In the genomic region with DNA sequence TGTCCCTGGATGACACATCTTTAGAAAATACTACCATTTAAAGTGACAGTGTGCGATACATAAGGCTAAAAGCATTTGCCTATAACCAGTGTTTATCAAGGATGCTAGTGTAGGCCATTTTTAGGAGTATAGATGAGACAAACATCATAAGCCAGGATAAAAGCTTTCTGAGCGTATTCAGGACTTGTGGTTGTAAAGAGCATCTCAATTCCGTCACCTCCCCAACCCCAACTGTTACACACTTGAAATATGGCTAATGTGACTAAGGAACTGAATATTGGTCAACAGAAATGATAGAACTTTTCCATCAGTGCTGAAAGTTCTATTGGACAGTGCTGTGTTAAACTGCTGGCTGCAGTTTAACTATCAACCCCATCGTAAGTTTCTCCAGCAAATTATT, we compare ENCODE assay signal across 11 cellular contexts. TPM values are rescaled to one million over a fixed set of nuclear protein-coding genes. Genes with fewer than 3 reads are reported as not detected.
A peak's percentile ranks its signal among the peaks of the same experiment; 100 is the strongest.
DNase-seq lines count a peak whose midpoint lies in the region; ATAC-seq, FAIRE-seq and TF ChIP-seq lines count a peak whose summit lies in the region.
"Had no signal": no experiment of that assay in that cellular context is flagged by ENCODE, and none has a peak within 500 bp of the region (broad histone marks: within the 10 kb centered on the region; RNA-seq: fewer than 3 reads in every experiment).

No MANE protein-coding gene starts in this region.

- no peak overlapping the region for H3K27ac ChIP-seq in CD8-positive, alpha-beta memory T cell (ENCODE audit: low read depth, low read length)
- no peak overlapping the region for H3K27ac ChIP-seq in endothelial cell of umbilical vein (ENCODE audit: insufficient read depth, low read depth, low read length)

- FAIRE-seq in endothelial cell of umbilical vein (lab: Jason Lieb, UNC): no peak

- peaks cover 4 to 33% (median 9%) of the 10 kb centered on the region in 3 donors for H3K36me3 Mint-ChIP-seq in CD8-positive, alpha-beta memory T cell

- H3K27ac Mint-ChIP-seq in CD8-positive, alpha-beta memory T cell: peak overlapping the region in 2 of 8 donors; percentile 44 to 61

- CTCF ChIA-PET in CD8-positive, alpha-beta memory T cell (lab: Charles Lee): interaction anchor here (0.9 kb wide), 1 partner anchor 323 kb away, joined by 3 read pairs; no protein-coding TSS in a partner anchor
- CTCF ChIA-PET in endothelial cell of umbilical vein (lab: Charles Lee): interaction anchor here (0.8 to 3.2 kb wide), 6 partner anchors 16 to 638 kb away, joined by 3 to 16 read pairs (median 4); partner anchors contain the start of gene GPX8

- H3K27me3 ChIP-seq in CD8-positive, alpha-beta memory T cell (ENCODE audit: insufficient read depth, low read length, poor library complexity, severe bottlenecking): no peaks in the 10 kb centered on the region
- H3K27me3 ChIP-seq in endothelial cell of umbilical vein (ENCODE audit: control insufficient read depth in 2 of 2, insufficient read depth in 2 of 2, low read length in 2 of 2): no peaks in the 10 kb centered on the region

- no peak overlapping the region for H2AFZ ChIP-seq in endothelial cell of umbilical vein (ENCODE audit: low read depth, low read length)

- H3K79me2 ChIP-seq in endothelial cell of umbilical vein (ENCODE audit: control insufficient read depth, insufficient read depth, low read length): peaks cover 85% of the 10 kb centered on the region

- no peaks in the 10 kb centered on the region for H3K36me3 ChIP-seq in CD8-positive, alpha-beta memory T cell (ENCODE audit: insufficient read depth, low read length)
- no peaks in the 10 kb centered on the region for H3K36me3 ChIP-seq in endothelial cell of umbilical vein (ENCODE audit: control insufficient read depth in 2 of 2, extremely low read depth in 1 of 2, insufficient read depth in 2 of 2, low read length in 2 of 2)

- no peak for DNase-seq in CD8-positive, alpha-beta memory T cell
- DNase-seq in NB4 (ENCODE audit: low read depth) (no peak), endothelial cell of umbilical vein (ENCODE audit: low read depth, low spot score) (no peak), pons (ENCODE audit: low spot score) (peak; percentile 12), GM10266 (ENCODE audit: extremely low spot score) (no peak)
- no peak for DNase-seq in stimulated activated CD4-positive, alpha-beta T cell treated with anti-CD3 and anti-CD28 coated beads, Interleukin-4, amount 100 ng/mL, for 24 hours
- DNase-seq: effector memory CD4-positive, alpha-beta T cell; kidney glomerular epithelial cell; stimulated activated CD4-positive, alpha-beta T cell treated with anti-CD3 and anti-CD28 coated beads, Interleukin-12 subunit alpha, Interleukin-12 subunit beta, amount 100 ng/mL, for 4 hours had no signal

- no peak for TF ChIP-seq CTCF in NB4 (IDR thresholded peaks at IDR 0.05; ENCODE audit: low read depth, low read length)
- no peak for TF ChIP-seq CTCF in endothelial cell of umbilical vein (IDR thresholded peaks at IDR 0.05; ENCODE audit: extremely low read depth in 1 of 2, insufficient read depth in 1 of 2, low read depth in 1 of 2, low read length in 2 of 2)
- TF ChIP-seq CTCF in GM10266 (IDR thresholded peaks at IDR 0.05; ENCODE audit: control insufficient read depth, insufficient read depth, low read depth, missing control alignments): no peak

- H3K9me3 ChIP-seq in CD8-positive, alpha-beta memory T cell (ENCODE audit: low read length): no peaks in the 10 kb centered on the region
- H3K9me3 ChIP-seq in endothelial cell of umbilical vein (replicated peaks; ENCODE audit: control insufficient read depth, insufficient read depth, low read length): no peaks in the 10 kb centered on the region

- dilution Hi-C loops in endothelial cell of umbilical vein (cut with MboI; ENCODE audit: extremely low pct_ligation_motif_present, low sequenced_read_pairs): no loop called here

- no peak overlapping the region for H3K9ac ChIP-seq in endothelial cell of umbilical vein (replicated peaks; ENCODE audit: extremely low read depth, insufficient read depth, low read length)

- peak overlapping the region; percentile 67 to 94 (median 88) for H3K4me3 Mint-ChIP-seq in CD8-positive, alpha-beta memory T cell

- H3K27me3 Mint-ChIP-seq in CD8-positive, alpha-beta memory T cell: no peaks in the 10 kb centered on the region

- H3K9me3 Mint-ChIP-seq in CD8-positive, alpha-beta memory T cell: no peaks in the 10 kb centered on the region

- no peaks in the 10 kb centered on the region for H4K20me1 ChIP-seq in endothelial cell of umbilical vein (replicated peaks; ENCODE audit: control insufficient read depth, extremely low read depth, insufficient read depth, low read length)

- H3K9me1 ChIP-seq in endothelial cell of umbilical vein (replicated peaks; ENCODE audit: control insufficient read depth, extremely low read depth, insufficient read depth, low read length): no peaks in the 10 kb centered on the region

- intact Hi-C loops in endothelial cell of umbilical vein (cut with micrococcal nuclease): loop anchor here (10.0 kb wide), 1 partner anchor 463 kb away; the partner anchor contains the start of gene ESM1

- H3K4me1 Mint-ChIP-seq in CD8-positive, alpha-beta memory T cell: peaks cover 20 to 73% (median 30%) of the 10 kb centered on the region in 3 donors

- H3K4me1 ChIP-seq in CD8-positive, alpha-beta memory T cell (ENCODE audit: insufficient read depth, low read length): peaks cover 65% of the 10 kb centered on the region
- peaks cover 55% of the 10 kb centered on the region for H3K4me1 ChIP-seq in endothelial cell of umbilical vein (ENCODE audit: control insufficient read depth, extremely low read depth, insufficient read depth, low read length)

- ATAC-seq in HG02885 (IDR thresholded peaks at IDR 0.05; ENCODE audit: poor library complexity, unreplicated experiment) (no peak), HG02970 (IDR thresholded peaks at IDR 0.05; ENCODE audit: low FRiP score, unreplicated experiment) (no peak)

- H3K4me2 ChIP-seq in endothelial cell of umbilical vein (ENCODE audit: insufficient read depth, low read length): peak overlapping the region; percentile 60

- no peak for TF ChIP-seq POLR2A in NB4 (IDR thresholded peaks at IDR 0.05; ENCODE audit: extremely low read depth, insufficient read length)
- TF ChIP-seq POLR2A in endothelial cell of umbilical vein (IDR thresholded peaks at IDR 0.05; ENCODE audit: low read depth, low read length): no peak

- POLR2A ChIA-PET in CD8-positive, alpha-beta memory T cell (lab: Charles Lee): no interaction called here
- POLR2A ChIA-PET in endothelial cell of umbilical vein (lab: Charles Lee): no interaction called here

- H3K4me3 ChIP-seq in CD8-positive, alpha-beta memory T cell (ENCODE audit: low read length): no peak overlapping the region
- peak overlapping the region; percentile 22 for H3K4me3 ChIP-seq in NB4 (ENCODE audit: low read depth, low read length)
- no peak overlapping the region for H3K4me3 ChIP-seq in endothelial cell of umbilical vein (replicated peaks in 1 of 3; ENCODE audit: insufficient read depth in 1 of 3, low read depth in 1 of 3, low read length in 3 of 3)

- BruUV-seq in endothelial cell of umbilical vein (replicated peaks; lab: Mats Ljungman, UMichigan): no TSS peak

TF ChIP-seq in endothelial cell of umbilical vein, 7 proteins besides CTCF, POLR2A, EP300 and RAD21:
- TF ChIP-seq FOS (IDR thresholded peaks at IDR 0.05; ENCODE audit: borderline replicate concordance, insufficient read depth, low read length) (no peak), EZH2 (IDR thresholded peaks at IDR 0.05; ENCODE audit: borderline replicate concordance, low read depth, low read length, severe bottlenecking) (no peak), GATA2 (IDR thresholded peaks at IDR 0.05; ENCODE audit: insufficient read depth, insufficient read length, low read depth, low read length) (no peak), MAX (IDR thresholded peaks at IDR 0.05; ENCODE audit: insufficient read depth, insufficient read length) (no peak), MYC (IDR thresholded peaks at IDR 0.05; ENCODE audit: low read depth, low read length) (no peak), JUN (IDR thresholded peaks at IDR 0.05; ENCODE audit: borderline replicate concordance, insufficient read depth, insufficient read length, low read depth) (no peak), POLR2AphosphoS5 (IDR thresholded peaks at IDR 0.05; ENCODE audit: insufficient read depth, low read depth, low read length) (no peak)

RNA-seq across cellular contexts. Expression of gene SNX18, which starts 4.5 kb away (rescaled TPM):
- 10 to 100 TPM; 21.5 to 23.9 TPM for total RNA-seq in CD8-positive, alpha-beta memory T cell
- polyA plus RNA-seq in CD8-positive, alpha-beta memory T cell: 3.8 TPM
- total RNA-seq in endothelial cell of umbilical vein: 25.2 and 25.3 TPM in 2 replicates
- polyA plus RNA-seq in endothelial cell of umbilical vein: 11.8 and 15.9 TPM in 2 replicates
- 8.3 and 10.7 TPM in 2 replicates for polyA plus RNA-seq in endothelial cell of umbilical vein (2011; cell fraction: cytosol; rRNA removed)
- 9.5 and 9.7 TPM in 2 replicates for polyA plus RNA-seq in endothelial cell of umbilical vein (2011; cell fraction: nucleus; rRNA removed)
- polyA plus RNA-seq in endothelial cell of umbilical vein (2012): 6.6 and 8.5 TPM in 2 replicates
- 25.5 and 35.6 TPM in 2 replicates for polyA minus RNA-seq in endothelial cell of umbilical vein
- 11.4 TPM for polyA minus RNA-seq in endothelial cell of umbilical vein (2011; cell fraction: cytosol; rRNA and poly(A)+ RNA removed)
- 35.6 and 40.1 TPM in 2 replicates for polyA minus RNA-seq in endothelial cell of umbilical vein (2011; cell fraction: nucleus; rRNA and poly(A)+ RNA removed)
